13 cellular contexts compared by ENCODE assay signal in the genomic region with DNA sequence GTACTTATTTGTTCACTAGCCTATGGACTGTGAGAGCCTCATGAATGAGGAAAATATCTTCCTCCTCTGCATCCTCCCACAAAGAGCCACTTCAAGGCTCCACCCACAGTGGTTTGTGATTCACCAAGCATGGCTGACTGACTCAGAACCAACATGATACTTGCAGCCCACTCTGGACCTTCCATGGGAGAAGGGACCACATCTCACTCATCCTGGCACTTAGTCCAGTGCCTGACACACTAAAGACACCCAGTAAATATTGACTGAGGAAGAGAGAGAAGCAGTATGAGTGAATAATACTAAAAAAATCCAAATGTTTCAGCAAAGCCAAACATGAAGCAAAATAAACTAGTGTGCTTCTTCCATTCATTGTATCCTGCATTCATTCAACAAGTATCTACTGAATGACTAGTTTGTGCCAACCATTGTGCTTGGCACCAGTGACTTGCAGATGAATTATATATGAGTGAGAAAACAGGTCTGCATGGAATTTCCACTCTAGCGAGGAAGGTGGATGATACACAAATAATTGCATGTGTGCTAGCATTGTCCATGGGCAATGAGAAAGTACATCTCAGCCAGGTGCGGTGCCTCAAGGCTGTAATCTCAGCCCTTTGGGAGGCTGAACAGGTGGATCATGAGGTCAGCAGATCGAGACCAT. TPM values are rescaled to one million over a fixed set of nuclear protein-coding genes. Genes with fewer than 3 reads are reported as not detected.
DNase-seq lines count a peak whose midpoint lies in the region; ATAC-seq and TF ChIP-seq lines count a peak whose summit lies in the region.
"Had no signal": no experiment of that assay in that cellular context is flagged by ENCODE, and none has a peak within 500 bp of the region (broad histone marks: within the 10 kb centered on the region; RNA-seq: fewer than 3 reads in every experiment).

No MANE protein-coding gene starts in this region.

- peak overlapping the region; percentile 99 for H3K27ac ChIP-seq in PC-3 (ENCODE audit: low read length)
- peak overlapping the region; percentile 86 for H3K27ac ChIP-seq in epithelial cell of prostate
- H3K27ac ChIP-seq: 22Rv1 had no signal

- H4K20me1 ChIP-seq in PC-3 (ENCODE audit: low read length): no peaks in the 10 kb centered on the region

- DNase-seq in DMS53 (lab: John Stamatoyannopoulos, UW) (peak; percentile 13), DMS53 treated with DMSO at 0.1 percent for 48 hours (lab: John Stamatoyannopoulos, UW; ENCODE audit: unreplicated experiment) (no peak), PC-3 (peak; percentile 99), epithelial cell of prostate (ENCODE audit: low read depth, low spot score) (peak; percentile 90)
- DNase-seq: activated T-cell treated with anti-CD3 and anti-CD28 coated beads, Interleukin-2, amount 50 U/mL, for 24 hours; DMS153; SIG-M5 had no signal

- peaks cover 95% of the 10 kb centered on the region for H3K79me2 ChIP-seq in PC-3 (ENCODE audit: low read length)

- H2AFZ ChIP-seq in PC-3 (ENCODE audit: low read length): no peak overlapping the region

- TF ChIP-seq CTCF in PC-3 (conservative IDR thresholded peaks at IDR 0.05; ENCODE audit: low read depth, low read length): no peak

- intact Hi-C loops in PC-3 (cut with micrococcal nuclease): loop anchor here (2.0 kb wide), 1 partner anchor 32 kb away; no protein-coding TSS in a partner anchor

- peak overlapping the region; percentile 48 for H3K4me3 ChIP-seq in PC-3 (ENCODE audit: low read length)
- H3K4me3 ChIP-seq in skeletal muscle satellite cell (ENCODE audit: low read length): peak overlapping the region; percentile 49

- no peaks in the 10 kb centered on the region for H3K9me2 ChIP-seq in PC-3 (replicated peaks; ENCODE audit: low read length)

- H3K9me3 ChIP-seq in PC-3 (ENCODE audit: low read length) (no peaks in the 10 kb centered on the region), skeletal muscle satellite cell (replicated peaks; ENCODE audit: low read length) (no peaks in the 10 kb centered on the region)

- POLR2A ChIA-PET in PC-3 (lab: Charles Lee; ENCODE audit: unreplicated experiment): interaction anchor here (0.5 kb wide), 1 partner anchor 487 kb away, joined by 7 read pairs; no protein-coding TSS in a partner anchor

- H3F3A ChIP-seq in PC-3 (ENCODE audit: low read length, unreplicated experiment): peaks cover 41% of the 10 kb centered on the region

- no peaks in the 10 kb centered on the region for H3K27me3 ChIP-seq in PC-3 (ENCODE audit: low read length)
- H3K27me3 ChIP-seq in skeletal muscle satellite cell (ENCODE audit: control insufficient read depth, insufficient read depth, low read length): no peaks in the 10 kb centered on the region

- CTCF ChIA-PET in PC-3 (lab: Charles Lee): no interaction called here

- H3K4me1 ChIP-seq in PC-3 (ENCODE audit: insufficient read depth, low read length) (peaks cover 89% of the 10 kb centered on the region), skeletal muscle satellite cell (ENCODE audit: control insufficient read depth, insufficient read depth, low read length) (peaks cover 91% of the 10 kb centered on the region)

- BruUV-seq in PC-3 (replicated peaks; lab: Mats Ljungman, UMichigan): no TSS peak

- H3K36me3 ChIP-seq in PC-3 (ENCODE audit: low read depth, low read length): peaks cover 65% of the 10 kb centered on the region
- peaks cover 85% of the 10 kb centered on the region for H3K36me3 ChIP-seq in skeletal muscle satellite cell (ENCODE audit: insufficient read depth, low read length)

- H3K9ac ChIP-seq in PC-3 (ENCODE audit: low read length) (peak overlapping the region; percentile 82), skeletal muscle satellite cell (ENCODE audit: low read depth, low read length) (peak overlapping the region; percentile 49)

- ATAC-seq in PC-3 (peak; percentile 69), HG02588 (IDR thresholded peaks at IDR 0.05; ENCODE audit: unreplicated experiment) (no peak), GM18867 (IDR thresholded peaks at IDR 0.05; ENCODE audit: unreplicated experiment) (no peak), HG02884 (IDR thresholded peaks at IDR 0.05; ENCODE audit: unreplicated experiment) (no peak)

- peak overlapping the region; percentile 82 for H3K4me2 ChIP-seq in PC-3 (ENCODE audit: low read length)
- peak overlapping the region; percentile 71 for H3K4me2 ChIP-seq in skeletal muscle satellite cell (ENCODE audit: low read length)

RNA-seq across cellular contexts. Expression of a gene that starts 54.9 kb away (rescaled TPM):
- total RNA-seq in PC-3 (2014; rRNA removed): 5.4 and 5.7 TPM in 2 replicates
- total RNA-seq in skeletal muscle satellite cell (2012; rRNA removed): 19.2 and 31.2 TPM in 2 replicates
- total RNA-seq: NCI-H460 had no signal
